Comparison of ENCODE assay signal across 8 cellular contexts in the genomic region with DNA sequence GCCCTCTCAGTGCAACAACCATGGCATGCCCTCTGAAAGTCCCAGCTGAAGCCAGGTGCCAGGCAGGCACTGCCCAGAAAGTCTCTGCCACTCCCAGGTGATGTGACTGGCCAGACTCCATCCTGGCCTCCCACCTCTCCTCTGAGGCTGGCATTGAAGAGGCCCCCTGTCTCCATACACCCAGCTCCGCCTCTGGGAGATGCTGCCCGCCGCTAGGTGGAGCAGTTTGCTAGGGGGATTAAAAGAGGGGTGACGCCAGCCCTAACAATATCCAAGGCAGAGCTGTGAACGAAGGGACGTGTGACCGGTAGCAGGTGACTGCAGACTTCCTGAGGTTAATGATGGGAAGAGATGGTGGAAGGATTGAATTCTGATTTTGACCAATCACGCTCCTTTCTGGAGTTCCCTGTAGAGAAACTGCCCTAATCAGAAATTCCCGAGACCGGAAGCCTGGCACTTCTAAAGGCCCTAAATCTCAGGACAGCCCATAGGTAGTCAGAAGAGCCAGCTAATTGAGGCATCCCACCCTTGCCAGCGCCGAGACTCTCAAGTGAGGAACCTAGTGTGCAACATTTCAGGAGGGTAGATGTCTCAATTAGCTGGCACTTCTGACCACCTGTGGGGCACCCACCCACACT. TPM values are rescaled to one million over a fixed set of nuclear protein-coding genes. Genes with fewer than 3 reads are reported as not detected.
DNase-seq lines count a peak whose midpoint lies in the region; ATAC-seq and TF ChIP-seq lines count a peak whose summit lies in the region.

No MANE protein-coding gene starts in this region.

- no peaks in the 10 kb centered on the region for H3K9me3 Mint-ChIP-seq in endothelial cell (ENCODE audit: unreplicated experiment)

- ATAC-seq in HG02610 (IDR thresholded peaks at IDR 0.05; ENCODE audit: unreplicated experiment) (no peak), GM21367 (IDR thresholded peaks at IDR 0.05; ENCODE audit: unreplicated experiment) (no peak)

- peak; percentile 32 for DNase-seq in activated naive CD4-positive, alpha-beta T cell treated with Interleukin-2 at 50 U/mL for 16 hours
- DNase-seq in activated naive CD4-positive, alpha-beta T cell (lab: John Stamatoyannopoulos, UW), result no peak
- peak; percentile 61 for DNase-seq in RPMI8226
- DNase-seq in endothelial cell (ENCODE audit: low spot score), result peak; percentile 31
- peak; percentile 18 for DNase-seq in stimulated activated naive CD4-positive, alpha-beta T cell treated with Interleukin-2 at 50 U/mL for 16 hours (lab: John Stamatoyannopoulos, UW)
- DNase-seq in NCI-H446 (lab: John Stamatoyannopoulos, UW), result no peak

- no peaks in the 10 kb centered on the region for H3K36me3 Mint-ChIP-seq in endothelial cell (ENCODE audit: low read depth, unreplicated experiment)

- TF ChIP-seq CTCF in endothelial cell (IDR thresholded peaks at IDR 0.05; ENCODE audit: unreplicated experiment), result peak; percentile 22

- no peak overlapping the region for H3K27ac Mint-ChIP-seq in endothelial cell (ENCODE audit: unreplicated experiment)

- peaks cover 5% of the 10 kb centered on the region for H3K27me3 Mint-ChIP-seq in endothelial cell (ENCODE audit: unreplicated experiment)

- peaks cover 3% of the 10 kb centered on the region for H3K4me1 Mint-ChIP-seq in endothelial cell (ENCODE audit: unreplicated experiment)

- H3K4me3 Mint-ChIP-seq in endothelial cell (ENCODE audit: unreplicated experiment), result no peak overlapping the region

RNA-seq across cellular contexts. Expression of gene PLEK2, which starts 8.3 kb away (rescaled TPM):
- 0.62 TPM for total RNA-seq in endothelial cell (ENCODE audit: unreplicated experiment)

Comparison
In these comparisons a context has a peak if more than half of its experiments do, and no peak if none do; other contexts are left out.
1. DNase-seq: peak in activated naive CD4-positive, alpha-beta T cell treated with Interleukin-2 at 50 U/mL for 16 hours (single experiment), RPMI8226 (single experiment), endothelial cell (single experiment) and stimulated activated naive CD4-positive, alpha-beta T cell treated with Interleukin-2 at 50 U/mL for 16 hours (single experiment); none in activated naive CD4-positive, alpha-beta T cell (0 of 4) and NCI-H446 (0 of 2).